1 cellular context compared by ENCODE assay signal in genomic region chr2:196353717-196354116, GRCh38.
TF ChIP-seq lines count a peak whose summit lies in the region.

No MANE protein-coding gene starts in this region.

TF ChIP-seq in HEK293, 187 proteins besides CTCF, POLR2A, EP300 and RAD21 (continued from another document):
- TF ChIP-seq ZNF449 (tag by site-specific recombination; IDR thresholded peaks at IDR 0.05): no peak
